In genomic region chr16:53803451-53803850, GRCh38 we compare ENCODE assay signal across 26 cellular contexts.
"Had no signal": no experiment of that assay in that cellular context is flagged by ENCODE, and none has a peak within 500 bp of the region (broad histone marks: within the 10 kb centered on the region; RNA-seq: fewer than 3 reads in every experiment).

No MANE protein-coding gene starts in this region.

- H3K27ac Mint-ChIP-seq: memory B cell; naive thymus-derived CD4-positive, alpha-beta T cell; natural killer cell treated with Interleukin-12 subunit alpha and Interleukin-12 subunit beta and Interleukin-15 and Interleukin-18, amount 100 ng/mL, for 72 hours; progenitor cell of endocrine pancreas; stimulated activated memory B cell treated with anti-CD40 and anti-IgM and Interleukin-4, amounts not matched to agents 10 μg/mL and 1 μg/mL and 100 μg/mL, for 72 hours; stimulated activated naive CD8-positive, alpha-beta T cell treated with anti-CD3 and anti-CD28 coated beads, Interleukin-15, amount 100 ng/mL, for 72 hours had no signal

- DNase-seq: hypothalamus; islet precursor cell; left ventricle myocardium inferior; midbrain; mucosa of descending colon; naive thymus-derived CD4-positive, alpha-beta T cell; ovary; retina; right cardiac atrium; stimulated activated CD4-positive, alpha-beta T cell treated with anti-CD3 and anti-CD28 coated beads, Interleukin-12 subunit alpha, Interleukin-12 subunit beta, amount 100 ng/mL, for 4 hours; stimulated activated CD4-positive, alpha-beta T cell treated with anti-CD3 and anti-CD28 coated beads, Interleukin-15, amount 100 ng/mL, for 24 hours; stimulated activated CD4-positive, alpha-beta T cell treated with anti-CD3 and anti-CD28 coated beads, Interleukin-2, amount 100 ng/mL, for 24 hours; stimulated activated CD4-positive, alpha-beta T cell treated with anti-CD3 and anti-CD28 coated beads, Interleukin-4, amount 100 ng/mL, for 1 hour; stimulated activated naive CD4-positive, alpha-beta T cell treated with Interleukin-2 at 50 U/mL for 16 hours; stimulated activated naive CD8-positive, alpha-beta T cell treated with anti-CD3 and anti-CD28 coated beads, Interleukin-15, amount 100 ng/mL, for 72 hours; substantia nigra; transverse colon; upper lobe of left lung had no signal

- H3K27ac ChIP-seq: left ventricle myocardium inferior, ovary, skin epidermis, transverse colon, upper lobe of left lung, vagina had no signal

- H3K27me3 ChIP-seq: ovary, transverse colon, upper lobe of left lung, vagina had no signal

- ATAC-seq: mucosa of descending colon; naive thymus-derived CD4-positive, alpha-beta T cell; natural killer cell treated with Interleukin-12 subunit alpha and Interleukin-12 subunit beta and Interleukin-15 and Interleukin-18, amount 100 ng/mL, for 72 hours; right cardiac atrium; sciatic nerve; stimulated activated memory B cell treated with anti-CD40 and anti-IgM and Interleukin-4, amounts not matched to agents 10 μg/mL and 1 μg/mL and 100 μg/mL, for 72 hours; stimulated activated naive CD8-positive, alpha-beta T cell treated with anti-CD3 and anti-CD28 coated beads, Interleukin-15, amount 100 ng/mL, for 72 hours had no signal

- H3K4me3 Mint-ChIP-seq: memory B cell; natural killer cell treated with Interleukin-12 subunit alpha and Interleukin-12 subunit beta and Interleukin-15 and Interleukin-18, amount 100 ng/mL, for 72 hours; stimulated activated memory B cell treated with anti-CD40 and anti-IgM and Interleukin-4, amounts not matched to agents 10 μg/mL and 1 μg/mL and 100 μg/mL, for 72 hours; stimulated activated naive CD8-positive, alpha-beta T cell treated with anti-CD3 and anti-CD28 coated beads, Interleukin-15, amount 100 ng/mL, for 72 hours had no signal

- H3K36me3 Mint-ChIP-seq: natural killer cell treated with Interleukin-12 subunit alpha and Interleukin-12 subunit beta and Interleukin-15 and Interleukin-18, amount 100 ng/mL, for 72 hours had no signal

- H3K9me3 Mint-ChIP-seq: natural killer cell treated with Interleukin-12 subunit alpha and Interleukin-12 subunit beta and Interleukin-15 and Interleukin-18, amount 100 ng/mL, for 72 hours had no signal

- H3K27me3 Mint-ChIP-seq: memory B cell; naive thymus-derived CD4-positive, alpha-beta T cell; natural killer cell treated with Interleukin-12 subunit alpha and Interleukin-12 subunit beta and Interleukin-15 and Interleukin-18, amount 100 ng/mL, for 72 hours; progenitor cell of endocrine pancreas; stimulated activated memory B cell treated with anti-CD40 and anti-IgM and Interleukin-4, amounts not matched to agents 10 μg/mL and 1 μg/mL and 100 μg/mL, for 72 hours; stimulated activated naive CD8-positive, alpha-beta T cell treated with anti-CD3 and anti-CD28 coated beads, Interleukin-15, amount 100 ng/mL, for 72 hours had no signal

- H3K4me3 ChIP-seq: left ventricle myocardium inferior, lung, mucosa of descending colon, ovary, skin epidermis, transverse colon, upper lobe of left lung, vagina had no signal

- H3K36me3 ChIP-seq: left ventricle myocardium inferior, ovary, transverse colon, upper lobe of left lung, vagina had no signal

- H3K9me3 ChIP-seq: mucosa of descending colon, ovary, transverse colon, upper lobe of left lung, vagina had no signal

- H3K4me1 ChIP-seq: left ventricle myocardium inferior, transverse colon, vagina had no signal
